In genomic region chr3:58824285-58824684, GRCh38 we compare ENCODE assay signal across 8 cellular contexts.
DNase-seq lines count a peak whose midpoint lies in the region; TF ChIP-seq lines count a peak whose summit lies in the region.

No MANE protein-coding gene starts in this region.

- TF ChIP-seq POLR2A in esophagus squamous epithelium (IDR thresholded peaks at IDR 0.05) (no peak), suprapubic skin (IDR thresholded peaks at IDR 0.05) (no peak)

- H3K4me1 ChIP-seq in Karpas-422 (ENCODE audit: low read length) = no peaks in the 10 kb centered on the region
- H3K4me1 ChIP-seq in esophagus squamous epithelium = no peaks in the 10 kb centered on the region
- H3K4me1 ChIP-seq in suprapubic skin = no peaks in the 10 kb centered on the region

- H3F3A ChIP-seq in neural cell (ENCODE audit: insufficient read depth, low read length, poor library complexity, severe bottlenecking) = no peaks in the 10 kb centered on the region

- intact Hi-C loops in esophagus squamous epithelium (cut with DNase I) = no loop called here

- peak in 5 of 6 experiments; percentile 39 to 71 (median 42) for TF ChIP-seq CTCF in esophagus squamous epithelium (IDR thresholded peaks at IDR 0.05)
- TF ChIP-seq CTCF in neural cell (IDR thresholded peaks at IDR 0.05; ENCODE audit: poor library complexity, severe bottlenecking) = peak; percentile 83
- TF ChIP-seq CTCF in suprapubic skin (IDR thresholded peaks at IDR 0.05) = peak in 1 of 2 donors; percentile 22

- WGBS in esophagus squamous epithelium, 2 donors = 27 to 30% methylated on average over 7 of the region's 7 CpGs
- 28% methylated on average over 7 of the region's 7 CpGs for WGBS in suprapubic skin

- peak; percentile 83 for TF ChIP-seq RAD21 in neural cell (conservative IDR thresholded peaks at IDR 0.05)

- H2AFZ ChIP-seq in Karpas-422 (ENCODE audit: low read length) = no peak overlapping the region
- no peak overlapping the region for H2AFZ ChIP-seq in neural cell (ENCODE audit: low read depth, low read length)

- H3K9me2 ChIP-seq in Karpas-422 (replicated peaks; ENCODE audit: insufficient read depth, low read length) (no peaks in the 10 kb centered on the region), neural cell (ENCODE audit: insufficient read depth, low read length) (no peaks in the 10 kb centered on the region)

- H4K20me1 ChIP-seq in Karpas-422 (ENCODE audit: insufficient read depth, low read depth, low read length) (no peaks in the 10 kb centered on the region), neural cell (ENCODE audit: insufficient read depth) (no peaks in the 10 kb centered on the region)

- H3K79me2 ChIP-seq in Karpas-422 (ENCODE audit: low read length) (no peaks in the 10 kb centered on the region), neural cell (replicated peaks; ENCODE audit: insufficient read depth, low read length) (no peaks in the 10 kb centered on the region)

- H3K4me3 ChIP-seq in Karpas-422 (ENCODE audit: low read length) (no peak overlapping the region), esophagus squamous epithelium (no peak overlapping the region), neural cell (ENCODE audit: low read length) (no peak overlapping the region), suprapubic skin (no peak overlapping the region)

- H3K27me3 ChIP-seq in Karpas-422 (ENCODE audit: low read length) = no peaks in the 10 kb centered on the region
- no peaks in the 10 kb centered on the region for H3K27me3 ChIP-seq in esophagus squamous epithelium
- no peaks in the 10 kb centered on the region for H3K27me3 ChIP-seq in neural cell (ENCODE audit: insufficient read depth, low read depth, low read length)
- no peaks in the 10 kb centered on the region for H3K27me3 ChIP-seq in suprapubic skin

- no peak for TF ChIP-seq EP300 in neural cell (conservative IDR thresholded peaks at IDR 0.05; ENCODE audit: poor library complexity, severe bottlenecking)
- TF ChIP-seq EP300 in suprapubic skin (IDR thresholded peaks at IDR 0.05) = no peak

- peak; percentile 9 for DNase-seq in NCI-H146 (lab: John Stamatoyannopoulos, UW)
- no peak for DNase-seq in NCI-H146 treated with DMSO at 0.1 percent for 48 hours (lab: John Stamatoyannopoulos, UW; ENCODE audit: unreplicated experiment)
- DNase-seq in Karpas-422 = peak; percentile 58
- peak; percentile 66 for DNase-seq in SK-N-DZ (ENCODE audit: low spot score)
- no peak for DNase-seq in esophagus squamous epithelium (lab: John Stamatoyannopoulos, UW)
- no peak for DNase-seq in suprapubic skin (ENCODE audit: low spot score in 2 of 2)
- DNase-seq in DMS153 treated with DMSO at 0.1 percent for 48 hours (lab: John Stamatoyannopoulos, UW; ENCODE audit: unreplicated experiment) = no peak

- no peak overlapping the region for H3K9ac ChIP-seq in Karpas-422 (ENCODE audit: low read length)
- H3K9ac ChIP-seq in neural cell (ENCODE audit: low read length) = no peak overlapping the region

- H3K36me3 ChIP-seq in Karpas-422 (ENCODE audit: insufficient read depth, low read length) = no peaks in the 10 kb centered on the region
- H3K36me3 ChIP-seq in esophagus squamous epithelium = no peaks in the 10 kb centered on the region
- H3K36me3 ChIP-seq in neural cell (ENCODE audit: insufficient read depth, low read length) = no peaks in the 10 kb centered on the region
- no peaks in the 10 kb centered on the region for H3K36me3 ChIP-seq in suprapubic skin

- H3K27ac ChIP-seq in Karpas-422 (ENCODE audit: low read length) = no peak overlapping the region
- H3K27ac ChIP-seq in esophagus squamous epithelium = no peak overlapping the region
- no peak overlapping the region for H3K27ac ChIP-seq in neural cell (ENCODE audit: low read length)
- H3K27ac ChIP-seq in suprapubic skin = no peak overlapping the region

- H3K4me2 ChIP-seq in Karpas-422 (ENCODE audit: low read depth, low read length, poor library complexity, severe bottlenecking) (no peak overlapping the region), neural cell (ENCODE audit: low read length) (no peak overlapping the region)

- H3K9me3 ChIP-seq in Karpas-422 (ENCODE audit: low read length) (no peaks in the 10 kb centered on the region), esophagus squamous epithelium (no peaks in the 10 kb centered on the region), neural cell (ENCODE audit: low read length) (no peaks in the 10 kb centered on the region), suprapubic skin (no peaks in the 10 kb centered on the region)

TF ChIP-seq in neural cell, 6 proteins besides CTCF, POLR2A, EP300 and RAD21:
- TF ChIP-seq SMC3 (conservative IDR thresholded peaks at IDR 0.05; ENCODE audit: poor library complexity) (peak; percentile 69), TAF1 (IDR thresholded peaks at IDR 0.05; ENCODE audit: low read depth) (no peak)

Comparison
In these comparisons a context has a peak if more than half of its experiments do, and no peak if none do; other contexts are left out.
1. DNase-seq: peak in NCI-H146 (single experiment), Karpas-422 (single experiment) and SK-N-DZ (single experiment); none in NCI-H146 treated with DMSO at 0.1 percent for 48 hours (single experiment), esophagus squamous epithelium (single experiment), suprapubic skin (0 of 2) and DMS153 treated with DMSO at 0.1 percent for 48 hours (single experiment).